In genomic region chr5:72847989-72848473, GRCh38 we compare ENCODE assay signal across 8 cellular contexts. TPM values are rescaled to one million over a fixed set of nuclear protein-coding genes. Genes with fewer than 3 reads are reported as not detected.
DNase-seq lines count a peak whose midpoint lies in the region; ATAC-seq and TF ChIP-seq lines count a peak whose summit lies in the region.

No MANE protein-coding gene starts in this region.

- H3K36me3 Mint-ChIP-seq in type B pancreatic cell = peaks cover 12% of the 10 kb centered on the region

- H3K4me3 ChIP-seq in heart right ventricle = peak overlapping the region; percentile 64 to 92 (median 82)

- no peaks in the 10 kb centered on the region for H3K9me3 ChIP-seq in heart right ventricle

- H3K27me3 ChIP-seq in heart right ventricle = no peaks in the 10 kb centered on the region

- TF ChIP-seq POLR2A in GM10847 (IDR thresholded peaks at IDR 0.05; ENCODE audit: extremely low read depth, insufficient read length) = peak; percentile 95

- ATAC-seq in HG02588 (IDR thresholded peaks at IDR 0.05; ENCODE audit: unreplicated experiment) (peak; percentile 85), heart right ventricle (peak; percentile 95 to 97 (median 96))

- peak overlapping the region; percentile 97 for H3K27ac Mint-ChIP-seq in type B pancreatic cell

- peaks cover 0 to 22% (median 0%) of the 10 kb centered on the region in 9 donors for H3K36me3 ChIP-seq in heart right ventricle

- H3K9me3 Mint-ChIP-seq in type B pancreatic cell = no peaks in the 10 kb centered on the region

- H3K27me3 Mint-ChIP-seq in type B pancreatic cell = no peaks in the 10 kb centered on the region

- intact Hi-C loops in heart right ventricle (cut with DNase I) = loop anchor here in 3 of 10 donors (2.0 to 10.0 kb wide), 2 partner anchors 31 to 233 kb away; partner anchors contain the start of gene TNPO1 (in 2 of the 3)

- peak overlapping the region; percentile 98 for H3K4me3 Mint-ChIP-seq in type B pancreatic cell

- 0 to 1% (median 1%) methylated on average over 32 of the region's 32 CpGs for WGBS in adipose tissue, 3 donors
- 0% methylated on average over 32 of the region's 32 CpGs for WGBS in heart right ventricle, 2 donors

- DNase-seq in NCI-H1092 (lab: John Stamatoyannopoulos, UW) = peak; percentile 57
- DNase-seq in SW 1271 (lab: John Stamatoyannopoulos, UW) = peak; percentile 83 to 91
- DNase-seq in heart right ventricle = peak; percentile 86 to 90
- DNase-seq in pons (ENCODE audit: low spot score) = peak; percentile 90
- peak; percentile 85 for DNase-seq in type B pancreatic cell (ENCODE audit: extremely low spot score, unreplicated experiment)

- H3K27ac ChIP-seq in adipose tissue (ENCODE audit: low read depth, low read length) (peak overlapping the region; percentile 72), heart right ventricle (peak overlapping the region; percentile 80 to 96 (median 93))

- peaks cover 0 to 81% (median 59%) of the 10 kb centered on the region in 9 donors for H3K4me1 ChIP-seq in heart right ventricle

- peaks cover 50% of the 10 kb centered on the region for H3K4me1 Mint-ChIP-seq in type B pancreatic cell (ENCODE audit: unreplicated experiment)

- TF ChIP-seq CTCF in heart right ventricle (IDR thresholded peaks at IDR 0.05) = peak in 4 of 9 donors; percentile 13 to 28 (median 14)
- no peak for TF ChIP-seq CTCF in type B pancreatic cell (conservative IDR thresholded peaks at IDR 0.05)

RNA-seq across cellular contexts. Expression of gene TNPO1, which starts 31.6 kb away (rescaled TPM):
- polyA plus RNA-seq in adipose tissue (10 to 100 TPM; 17.3 to 26.8 (median 21.2) TPM), heart right ventricle (10 to 100 TPM in 1 of 2 donors, 1 to 10 TPM in 1; 5.3 to 12.6 TPM)
- total RNA-seq in heart right ventricle (10 to 100 TPM; 55.5 to 78.0 (median 70.4) TPM), type B pancreatic cell (ENCODE audit: low replicate concordance) (113 and 131 TPM in 2 replicates)

Comparison
In these comparisons a context has a peak if more than half of its experiments do, and no peak if none do; other contexts are left out.
1. Peak in every context shown above with its lines: DNase-seq, ATAC-seq, H3K4me3 ChIP-seq and H3K27ac ChIP-seq.